Comparison of ENCODE assay signal across 10 cellular contexts in genomic region chr20:57398901-57399535, GRCh38. TPM values are rescaled to one million over a fixed set of nuclear protein-coding genes. Genes with fewer than 3 reads are reported as not detected.
DNase-seq lines count a peak whose midpoint lies in the region; ATAC-seq and TF ChIP-seq lines count a peak whose summit lies in the region.
"Had no signal": no experiment of that assay in that cellular context is flagged by ENCODE, and none has a peak within 500 bp of the region (broad histone marks: within the 10 kb centered on the region; RNA-seq: fewer than 3 reads in every experiment).

No MANE protein-coding gene starts in this region.

- CTCF ChIA-PET in GM10248 (lab: Yijun Ruan, JAX): interaction anchor here (0.7 to 3.4 kb wide), 15 partner anchors 9 to 99 kb away, joined by 3 to 13 read pairs (median 4); no protein-coding TSS in a partner anchor

- intact Hi-C loops in activated T-helper 2 cell treated with anti-CD3 and anti-CD28 coated beads, Interferon-gamma antibody, Interleukin-2, Interleukin-4, amounts not matched to agents 10 μg/mL and 5 μg/mL and 100 μg/mL, durations not matched to agents 14 hours and 24 hours and 36 hours (cut with micrococcal nuclease): loop anchor here (1.0 to 10.0 kb wide), 8 partner anchors 8 to 1766 kb away; partner anchors contain the start of genes PMEPA1, RBM38, STX16 and VAPB

- POLR2A ChIA-PET in GM10248 (lab: Yijun Ruan, JAX): interaction anchor here (0.9 to 2.7 kb wide), 6 partner anchors 10 to 82 kb away, joined by 3 to 15 read pairs (median 6); no protein-coding TSS in a partner anchor

- DNase-seq in T-helper 1 cell: no peak
- DNase-seq in activated T-helper 2 cell treated with anti-CD3 and anti-CD28 coated beads, Interferon-gamma antibody, Interleukin-2, Interleukin-4, amounts not matched to agents 10 μg/mL and 5 μg/mL and 100 μg/mL, durations not matched to agents 14 hours and 24 hours and 36 hours (ENCODE audit: low spot score): no peak
- no peak for DNase-seq in memory B cell (ENCODE audit: low spot score in 2 of 2)
- no peak for DNase-seq in NCI-H2081 (lab: John Stamatoyannopoulos, UW)
- no peak for DNase-seq in GM10248 (ENCODE audit: extremely low spot score)

- H3K9ac ChIP-seq in stomach smooth muscle (ENCODE audit: low read length in 2 of 2): peak overlapping the region; percentile 3 to 51

- no peaks in the 10 kb centered on the region for H3K27me3 Mint-ChIP-seq in T-helper 1 cell treated with Interleukin-12 subunit alpha and Interleukin-12 subunit beta and Interleukin-4 antibody, amounts not matched to agents 30 μg/mL and 1 μg/mL, for 36 hours (ENCODE audit: low read depth)
- no peaks in the 10 kb centered on the region for H3K27me3 Mint-ChIP-seq in activated T-helper 2 cell treated with anti-CD3 and anti-CD28 coated beads, Interferon-gamma antibody, Interleukin-2, Interleukin-4, amounts not matched to agents 10 μg/mL and 5 μg/mL and 100 μg/mL, durations not matched to agents 14 hours and 24 hours and 36 hours (ENCODE audit: low read depth)
- H3K27me3 Mint-ChIP-seq in memory B cell: no peaks in the 10 kb centered on the region

- H3K36me3 Mint-ChIP-seq in T-helper 1 cell treated with Interleukin-12 subunit alpha and Interleukin-12 subunit beta and Interleukin-4 antibody, amounts not matched to agents 30 μg/mL and 1 μg/mL, for 36 hours (ENCODE audit: low read depth): peaks cover 60% of the 10 kb centered on the region
- H3K36me3 Mint-ChIP-seq in activated T-helper 2 cell treated with anti-CD3 and anti-CD28 coated beads, Interferon-gamma antibody, Interleukin-2, Interleukin-4, amounts not matched to agents 10 μg/mL and 5 μg/mL and 100 μg/mL, durations not matched to agents 14 hours and 24 hours and 36 hours (ENCODE audit: low read depth): peaks cover 87% of the 10 kb centered on the region
- peaks cover 38% of the 10 kb centered on the region for H3K36me3 Mint-ChIP-seq in memory B cell

- H3K4me3 Mint-ChIP-seq in T-helper 1 cell treated with Interleukin-12 subunit alpha and Interleukin-12 subunit beta and Interleukin-4 antibody, amounts not matched to agents 30 μg/mL and 1 μg/mL, for 36 hours: peak overlapping the region; percentile 82
- peak overlapping the region; percentile 75 for H3K4me3 Mint-ChIP-seq in activated T-helper 2 cell treated with anti-CD3 and anti-CD28 coated beads, Interferon-gamma antibody, Interleukin-2, Interleukin-4, amounts not matched to agents 10 μg/mL and 5 μg/mL and 100 μg/mL, durations not matched to agents 14 hours and 24 hours and 36 hours (ENCODE audit: low read depth)
- peak overlapping the region; percentile 76 for H3K4me3 Mint-ChIP-seq in memory B cell

- peaks cover 67% of the 10 kb centered on the region for H3K4me1 Mint-ChIP-seq in T-helper 1 cell treated with Interleukin-12 subunit alpha and Interleukin-12 subunit beta and Interleukin-4 antibody, amounts not matched to agents 30 μg/mL and 1 μg/mL, for 36 hours (ENCODE audit: low read depth)
- peaks cover 54% of the 10 kb centered on the region for H3K4me1 Mint-ChIP-seq in activated T-helper 2 cell treated with anti-CD3 and anti-CD28 coated beads, Interferon-gamma antibody, Interleukin-2, Interleukin-4, amounts not matched to agents 10 μg/mL and 5 μg/mL and 100 μg/mL, durations not matched to agents 14 hours and 24 hours and 36 hours (ENCODE audit: low read depth)
- peaks cover 62% of the 10 kb centered on the region for H3K4me1 Mint-ChIP-seq in memory B cell

- peak overlapping the region; percentile 37 to 63 for H3K4me3 ChIP-seq in stomach smooth muscle (ENCODE audit: low read length in 2 of 2)
- H3K4me3 ChIP-seq: thyroid gland had no signal

- ATAC-seq in memory B cell (ENCODE audit: low read depth) (no peak), GM19023 (IDR thresholded peaks at IDR 0.05; ENCODE audit: unreplicated experiment) (no peak)

- peak overlapping the region; percentile 94 for H3K27ac Mint-ChIP-seq in T-helper 1 cell treated with Interleukin-12 subunit alpha and Interleukin-12 subunit beta and Interleukin-4 antibody, amounts not matched to agents 30 μg/mL and 1 μg/mL, for 36 hours
- H3K27ac Mint-ChIP-seq in activated T-helper 2 cell treated with anti-CD3 and anti-CD28 coated beads, Interferon-gamma antibody, Interleukin-2, Interleukin-4, amounts not matched to agents 10 μg/mL and 5 μg/mL and 100 μg/mL, durations not matched to agents 14 hours and 24 hours and 36 hours: peak overlapping the region; percentile 84
- peak overlapping the region; percentile 98 for H3K27ac Mint-ChIP-seq in memory B cell

- no peaks in the 10 kb centered on the region for H3K27me3 ChIP-seq in stomach smooth muscle (ENCODE audit: control insufficient read depth in 1 of 2, insufficient read depth in 2 of 2, low read length in 2 of 2)
- H3K27me3 ChIP-seq: thyroid gland had no signal

- peaks cover 95% of the 10 kb centered on the region for H3K4me1 ChIP-seq in stomach smooth muscle (ENCODE audit: control insufficient read depth, insufficient read depth, low read length)
- H3K4me1 ChIP-seq: thyroid gland had no signal

- no peak for TF ChIP-seq CTCF in GM10248 (IDR thresholded peaks at IDR 0.05; ENCODE audit: control extremely low read depth, extremely low read depth, low read depth, missing control alignments)

- no peaks in the 10 kb centered on the region for H3K9me3 Mint-ChIP-seq in T-helper 1 cell treated with Interleukin-12 subunit alpha and Interleukin-12 subunit beta and Interleukin-4 antibody, amounts not matched to agents 30 μg/mL and 1 μg/mL, for 36 hours
- no peaks in the 10 kb centered on the region for H3K9me3 Mint-ChIP-seq in activated T-helper 2 cell treated with anti-CD3 and anti-CD28 coated beads, Interferon-gamma antibody, Interleukin-2, Interleukin-4, amounts not matched to agents 10 μg/mL and 5 μg/mL and 100 μg/mL, durations not matched to agents 14 hours and 24 hours and 36 hours
- H3K9me3 Mint-ChIP-seq in memory B cell: no peaks in the 10 kb centered on the region

- H3K9me3 ChIP-seq in stomach smooth muscle (ENCODE audit: control insufficient read depth in 2 of 2, low read length in 2 of 2): no peaks in the 10 kb centered on the region
- H3K9me3 ChIP-seq: thyroid gland had no signal

- H3K36me3 ChIP-seq in stomach smooth muscle (ENCODE audit: control insufficient read depth in 2 of 2, insufficient read depth in 2 of 2, low read length in 2 of 2): peaks cover 33 to 39% of the 10 kb centered on the region in 2 donors

- peak overlapping the region; percentile 89 for H3K27ac ChIP-seq in stomach smooth muscle (ENCODE audit: low read length)
- H3K27ac ChIP-seq: 22Rv1, thyroid gland had no signal

RNA-seq across cellular contexts. Expression of gene RBM38, which starts 7.8 kb away (rescaled TPM):
- total RNA-seq in activated T-helper 2 cell treated with anti-CD3 and anti-CD28 coated beads, Interferon-gamma antibody, Interleukin-2, Interleukin-4, amounts not matched to agents 10 μg/mL and 5 μg/mL and 100 μg/mL, durations not matched to agents 14 hours and 24 hours and 36 hours: 88.9 and 89.5 TPM in 2 replicates

RNA-seq across cellular contexts. Expression of gene RAE1, which starts 48.0 kb away (rescaled TPM):
- total RNA-seq in activated T-helper 2 cell treated with anti-CD3 and anti-CD28 coated beads, Interferon-gamma antibody, Interleukin-2, Interleukin-4, amounts not matched to agents 10 μg/mL and 5 μg/mL and 100 μg/mL, durations not matched to agents 14 hours and 24 hours and 36 hours: 46.8 and 48.1 TPM in 2 replicates
